Comparison of ENCODE assay signal across 12 cellular contexts in genomic region chr5:15021286-15022046, GRCh38.
DNase-seq lines count a peak whose midpoint lies in the region; ATAC-seq, FAIRE-seq and TF ChIP-seq lines count a peak whose summit lies in the region.
"Had no signal": no experiment of that assay in that cellular context is flagged by ENCODE, and none has a peak within 500 bp of the region (broad histone marks: within the 10 kb centered on the region; RNA-seq: fewer than 3 reads in every experiment).

No MANE protein-coding gene starts in this region.

- intact Hi-C loops in left cardiac atrium (cut with DNase I), result no loop called here

- H3K36me3 ChIP-seq in adipocyte (ENCODE audit: control insufficient read depth, insufficient read depth, low read length, severe bottlenecking) (no peaks in the 10 kb centered on the region), subcutaneous abdominal adipose tissue (ENCODE audit: control insufficient read depth in 5 of 5, insufficient read depth in 5 of 5, low read length in 5 of 5) (no peaks in the 10 kb centered on the region)

- ATAC-seq in left cardiac atrium (peak; percentile 82 to 85), GM18907 (IDR thresholded peaks at IDR 0.05; ENCODE audit: unreplicated experiment) (no peak), GM18517 (IDR thresholded peaks at IDR 0.05; ENCODE audit: unreplicated experiment) (no peak)

- peak; percentile 36 for DNase-seq in H54 (ENCODE audit: insufficient read length, low spot score)
- peak; percentile 63 for DNase-seq in adipocyte (ENCODE audit: low read depth)
- no peak for DNase-seq in left cardiac atrium
- no peak for DNase-seq in foreskin melanocyte
- DNase-seq: activated CD4-positive, alpha-beta T cell treated with anti-CD3 and anti-CD28 coated beads, Interleukin-2, amount 50 U/mL, for 48 hours; activated naive CD8-positive, alpha-beta T cell treated with anti-CD3 and anti-CD28 coated beads for 36 hours; GOT3; Karpas-422 had no signal

- H3K9ac ChIP-seq in adipocyte (ENCODE audit: low read length) (peak overlapping the region; percentile 62), subcutaneous abdominal adipose tissue (ENCODE audit: low read length in 5 of 5) (peak overlapping the region in 1 of 5 donors; percentile 31)

- no peak overlapping the region for H3K27ac ChIP-seq in subcutaneous abdominal adipose tissue (ENCODE audit: low read depth, low read length)

- H3K9me3 ChIP-seq in adipocyte (ENCODE audit: control insufficient read depth, low read length) (no peaks in the 10 kb centered on the region), subcutaneous abdominal adipose tissue (ENCODE audit: control insufficient read depth in 5 of 5, low read length in 5 of 5) (peaks cover 0 to 5% (median 0%) of the 10 kb centered on the region in 5 donors)

- H3K4me3 ChIP-seq in adipocyte (ENCODE audit: low read length), result peak overlapping the region; percentile 27
- H3K4me3 ChIP-seq in subcutaneous abdominal adipose tissue (ENCODE audit: low read depth in 1 of 5, low read length in 5 of 5), result peak overlapping the region in 3 of 5 donors; percentile 32 to 39 (median 35)

- no peak for TF ChIP-seq POLR2A in H54 (IDR thresholded peaks at IDR 0.05; ENCODE audit: low read depth, low read length)

- H3K4me1 ChIP-seq in adipocyte (ENCODE audit: control insufficient read depth, insufficient read depth, low read length), result peaks cover 27% of the 10 kb centered on the region
- H3K4me1 ChIP-seq in subcutaneous abdominal adipose tissue (ENCODE audit: control insufficient read depth in 5 of 5, insufficient read depth in 5 of 5, low read length in 5 of 5), result peaks cover 0 to 15% (median 11%) of the 10 kb centered on the region in 5 donors

- FAIRE-seq in H54 (lab: Jason Lieb, UNC), result no peak
- FAIRE-seq: keratinocyte had no signal

- no peaks in the 10 kb centered on the region for H3K27me3 ChIP-seq in adipocyte (replicated peaks; ENCODE audit: control insufficient read depth, insufficient read depth, low read length)
- no peaks in the 10 kb centered on the region for H3K27me3 ChIP-seq in subcutaneous abdominal adipose tissue (ENCODE audit: control insufficient read depth in 5 of 5, insufficient read depth in 4 of 5, low read length in 5 of 5)

Comparison
In these comparisons a context has a peak if more than half of its experiments do, and no peak if none do; other contexts are left out.
1. DNase-seq: peak in H54 (single experiment) and adipocyte (single experiment); none in left cardiac atrium (single experiment) and foreskin melanocyte (single experiment).
2. ATAC-seq: peak in left cardiac atrium (2 of 2); none in GM18907 (single experiment) and GM18517 (single experiment).